21 cellular contexts compared by ENCODE assay signal in the genomic region with DNA sequence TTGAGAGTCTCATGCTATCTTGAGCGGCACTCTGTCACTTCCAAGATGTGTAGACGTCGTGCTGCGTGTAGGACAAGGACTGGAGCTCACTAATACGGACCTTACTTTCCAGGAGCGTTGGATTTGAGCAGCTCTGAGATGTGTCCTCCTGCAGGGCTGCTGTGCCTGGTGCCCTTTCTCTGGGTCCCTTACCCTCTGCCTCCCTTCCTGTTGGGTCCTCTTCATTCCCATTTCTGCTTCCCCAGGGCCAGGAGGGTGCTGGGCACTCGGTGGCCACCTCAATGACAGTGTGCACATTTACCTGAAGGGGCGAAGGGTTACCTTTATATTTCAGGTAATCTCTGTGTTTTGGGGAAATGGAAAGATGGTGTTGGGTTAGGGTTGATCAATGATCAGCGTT. TPM values are rescaled to one million over a fixed set of nuclear protein-coding genes. Genes with fewer than 3 reads are reported as not detected.
DNase-seq lines count a peak whose midpoint lies in the region; FAIRE-seq and TF ChIP-seq lines count a peak whose summit lies in the region.
"Had no signal": no experiment of that assay in that cellular context is flagged by ENCODE, and none has a peak within 500 bp of the region (broad histone marks: within the 10 kb centered on the region; RNA-seq: fewer than 3 reads in every experiment).

No MANE protein-coding gene starts in this region.

- peak overlapping the region in 5 of 7 donors; percentile 48 to 79 (median 59) for H3K27ac Mint-ChIP-seq in CD4-positive, alpha-beta memory T cell
- peak overlapping the region in 6 of 8 donors; percentile 24 to 80 (median 66) for H3K27ac Mint-ChIP-seq in CD8-positive, alpha-beta memory T cell

- no peak overlapping the region for H3K27ac ChIP-seq in CD4-positive, alpha-beta memory T cell (ENCODE audit: low read depth, low read length)
- no peak overlapping the region for H3K27ac ChIP-seq in CD8-positive, alpha-beta memory T cell (ENCODE audit: low read depth, low read length)
- no peak overlapping the region for H3K27ac ChIP-seq in osteoblast (ENCODE audit: low read depth, low read length)
- H3K27ac ChIP-seq: HL-60 had no signal

- no peaks in the 10 kb centered on the region for H3K27me3 ChIP-seq in CD4-positive, alpha-beta memory T cell (ENCODE audit: insufficient read depth, low read length)
- H3K27me3 ChIP-seq in CD8-positive, alpha-beta memory T cell (ENCODE audit: insufficient read depth, low read length, poor library complexity, severe bottlenecking) = no peaks in the 10 kb centered on the region
- H3K27me3 ChIP-seq in bronchial epithelial cell (ENCODE audit: control insufficient read depth, insufficient read depth, low read length) (no peaks in the 10 kb centered on the region), osteoblast (ENCODE audit: insufficient read depth, low read length) (no peaks in the 10 kb centered on the region)

- peaks cover 0 to 23% of the 10 kb centered on the region in 2 donors for H3K36me3 Mint-ChIP-seq in CD4-positive, alpha-beta memory T cell
- H3K36me3 Mint-ChIP-seq in CD8-positive, alpha-beta memory T cell = peaks cover 0 to 32% (median 0%) of the 10 kb centered on the region in 3 donors

- peaks cover 26% of the 10 kb centered on the region for H4K20me1 ChIP-seq in osteoblast (ENCODE audit: insufficient read depth, low read length)

- CTCF ChIA-PET in CD4-positive, alpha-beta memory T cell (lab: Charles Lee; ENCODE audit: partially characterized antibody) = interaction anchor here (1.3 to 7.6 kb wide), 4 partner anchors 37 to 52 kb away, joined by 3 to 103 read pairs (median 6); partner anchors contain the start of gene SIGIRR
- CTCF ChIA-PET in CD8-positive, alpha-beta memory T cell (lab: Charles Lee) = no interaction called here

- peaks cover 42% of the 10 kb centered on the region for H3K4me1 ChIP-seq in CD4-positive, alpha-beta memory T cell (ENCODE audit: insufficient read depth, low read length)
- peaks cover 35% of the 10 kb centered on the region for H3K4me1 ChIP-seq in CD8-positive, alpha-beta memory T cell (ENCODE audit: insufficient read depth, low read length)
- H3K4me1 ChIP-seq in osteoblast (ENCODE audit: insufficient read depth, low read length) = peaks cover 13% of the 10 kb centered on the region

- peaks cover 76% of the 10 kb centered on the region for H3K79me2 ChIP-seq in osteoblast (ENCODE audit: insufficient read depth, low read length)

- no peaks in the 10 kb centered on the region for H3K9me3 ChIP-seq in CD4-positive, alpha-beta memory T cell (ENCODE audit: control insufficient read depth in 1 of 2, low read length in 2 of 2)
- no peaks in the 10 kb centered on the region for H3K9me3 ChIP-seq in CD8-positive, alpha-beta memory T cell (ENCODE audit: low read length)
- H3K9me3 ChIP-seq in osteoblast (ENCODE audit: low read depth, low read length) = no peaks in the 10 kb centered on the region

- DNase-seq in CD4-positive, alpha-beta memory T cell = peak in 1 of 5 donors; percentile 30
- DNase-seq in CD8-positive, alpha-beta memory T cell = no peak
- DNase-seq in bronchial epithelial cell (ENCODE audit: low read depth) (no peak), osteoblast (ENCODE audit: insufficient read length, low spot score, missing footprints) (peak; percentile 58), superior temporal gyrus (ENCODE audit: extremely low spot score) (no peak), DMS 273 (lab: John Stamatoyannopoulos, UW; ENCODE audit: unreplicated experiment) (no peak), HUDEP-2 (lab: John Stamatoyannopoulos, UW; ENCODE audit: unreplicated experiment in 76 of 76) (no peak)
- DNase-seq: C1 segment of cervical spinal cord, COR-L47, GOT3, HCEC 1CT, NCI-H1092, NCI-H1417 treated with DMSO at 0.1 percent for 48 hours, NCI-H1694 treated with DMSO at 0.1 percent for 48 hours, NCI-H2081, NCI-H2227 treated with DMSO at 0.1 percent for 48 hours, NCI-H526 treated with DMSO at 0.1 percent for 48 hours, SHP77 treated with DMSO at 0.1 percent for 48 hours had no signal

- peaks cover 8% of the 10 kb centered on the region for H3K36me3 ChIP-seq in CD4-positive, alpha-beta memory T cell (ENCODE audit: insufficient read depth, low read length)
- H3K36me3 ChIP-seq in CD8-positive, alpha-beta memory T cell (ENCODE audit: insufficient read depth, low read length) = peaks cover 14% of the 10 kb centered on the region
- H3K36me3 ChIP-seq in bronchial epithelial cell (ENCODE audit: control insufficient read depth, insufficient read depth, low read length) (peaks cover 13% of the 10 kb centered on the region), osteoblast (ENCODE audit: insufficient read depth, low read length) (peaks cover 10% of the 10 kb centered on the region)

- intact Hi-C loops in CD4-positive, alpha-beta memory T cell (cut with micrococcal nuclease) = loop anchor here (10.0 kb wide), 1 partner anchor 271 kb away; no protein-coding TSS in a partner anchor

- H3K4me3 ChIP-seq in CD4-positive, alpha-beta memory T cell (ENCODE audit: low read length in 2 of 2) = no peak overlapping the region
- no peak overlapping the region for H3K4me3 ChIP-seq in CD8-positive, alpha-beta memory T cell (ENCODE audit: low read length)
- no peak overlapping the region for H3K4me3 ChIP-seq in bronchial epithelial cell (ENCODE audit: low read depth, low read length)
- H3K4me3 ChIP-seq in osteoblast (ENCODE audit: insufficient read depth, low read length) = no peak overlapping the region

- no peak overlapping the region for H3K4me2 ChIP-seq in osteoblast (ENCODE audit: insufficient read depth, low read length)

- peak; percentile 36 for FAIRE-seq in bronchial epithelial cell (lab: Jason Lieb, UNC)
- FAIRE-seq: G401.6 had no signal

- H2AFZ ChIP-seq in osteoblast (ENCODE audit: low read length) = no peak overlapping the region

- no peaks in the 10 kb centered on the region for H3K27me3 Mint-ChIP-seq in CD4-positive, alpha-beta memory T cell
- no peaks in the 10 kb centered on the region for H3K27me3 Mint-ChIP-seq in CD8-positive, alpha-beta memory T cell

- H3K4me1 Mint-ChIP-seq in CD4-positive, alpha-beta memory T cell = peaks cover 29 to 58% (median 43%) of the 10 kb centered on the region in 4 donors
- peaks cover 34 to 49% (median 36%) of the 10 kb centered on the region in 3 donors for H3K4me1 Mint-ChIP-seq in CD8-positive, alpha-beta memory T cell

- POLR2A ChIA-PET in CD4-positive, alpha-beta memory T cell (lab: Charles Lee; ENCODE audit: partially characterized antibody) = interaction anchor here (19.6 kb wide), 1 partner anchor 43 kb away, joined by 539 read pairs; the partner anchor contains the start of gene SIGIRR
- POLR2A ChIA-PET in CD8-positive, alpha-beta memory T cell (lab: Charles Lee) = no interaction called here

- no peaks in the 10 kb centered on the region for H3K9me3 Mint-ChIP-seq in CD4-positive, alpha-beta memory T cell
- H3K9me3 Mint-ChIP-seq in CD8-positive, alpha-beta memory T cell = no peaks in the 10 kb centered on the region

- H3K4me3 Mint-ChIP-seq in CD4-positive, alpha-beta memory T cell = no peak overlapping the region
- H3K4me3 Mint-ChIP-seq in CD8-positive, alpha-beta memory T cell = peak overlapping the region in 1 of 7 donors; percentile 52

- TF ChIP-seq CTCF in bronchial epithelial cell (IDR thresholded peaks at IDR 0.05; ENCODE audit: insufficient read depth, low read length, severe bottlenecking) (no peak), osteoblast (IDR thresholded peaks at IDR 0.05; ENCODE audit: extremely low read depth, low read depth, low read length) (no peak)

RNA-seq across cellular contexts. Expression of gene PTDSS2, which starts 4.0 kb away (rescaled TPM):
- total RNA-seq in CD4-positive, alpha-beta memory T cell = 10 to 100 TPM; 23.3 to 26.1 TPM
- polyA plus RNA-seq in CD4-positive, alpha-beta memory T cell = 1 to 10 TPM; 5.5 to 6.3 TPM
- 10 to 100 TPM; 26.2 to 28.4 TPM for total RNA-seq in CD8-positive, alpha-beta memory T cell
- 11.5 TPM for polyA plus RNA-seq in CD8-positive, alpha-beta memory T cell
- total RNA-seq in bronchial epithelial cell = 26.3 and 29.4 TPM in 2 replicates
- 33.0 and 36.2 TPM in 2 replicates for total RNA-seq in osteoblast

RNA-seq across cellular contexts. Expression of gene ANO9, which starts 12.2 kb away (rescaled TPM):
- total RNA-seq in CD4-positive, alpha-beta memory T cell = 100 to 1,000 TPM; 120 to 123 TPM
- polyA plus RNA-seq in CD4-positive, alpha-beta memory T cell = 10 to 100 TPM in 1 of 2 donors, 1 to 10 TPM in 1; 9.4 to 15.5 TPM
- total RNA-seq in CD8-positive, alpha-beta memory T cell = 10 to 100 TPM; 25.3 to 26.4 TPM
- 12.2 TPM for polyA plus RNA-seq in CD8-positive, alpha-beta memory T cell
- total RNA-seq in bronchial epithelial cell (7.4 and 9.2 TPM in 2 replicates), osteoblast (under 0.01 TPM in 1 of 2 replicates, not detected in the other)
- total RNA-seq: A673 had no signal

RNA-seq across cellular contexts. Expression of gene SIGIRR, which starts 39.2 kb away (rescaled TPM):
- 100 to 1,000 TPM; 437 to 440 TPM for total RNA-seq in CD4-positive, alpha-beta memory T cell
- polyA plus RNA-seq in CD4-positive, alpha-beta memory T cell = 100 to 1,000 TPM; 235 to 242 TPM
- 10 to 100 TPM; 54.2 to 59.4 TPM for total RNA-seq in CD8-positive, alpha-beta memory T cell
- 267 TPM for polyA plus RNA-seq in CD8-positive, alpha-beta memory T cell
- total RNA-seq in bronchial epithelial cell (15.9 and 24.7 TPM in 2 replicates), osteoblast (10.9 and 14.5 TPM in 2 replicates)

RNA-seq across cellular contexts. Expression of gene RNH1, which starts 53.0 kb away (rescaled TPM):
- 100 to 1,000 TPM in 1 of 2 experiments, 10 to 100 TPM in 1; 98.4 to 105 TPM for total RNA-seq in CD4-positive, alpha-beta memory T cell
- polyA plus RNA-seq in CD4-positive, alpha-beta memory T cell = 100 to 1,000 TPM; 164 to 187 TPM
- total RNA-seq in CD8-positive, alpha-beta memory T cell = 100 to 1,000 TPM; 118 to 125 TPM
- polyA plus RNA-seq in CD8-positive, alpha-beta memory T cell = 183 TPM
- total RNA-seq in bronchial epithelial cell (361 and 427 TPM in 2 replicates), osteoblast (441 and 506 TPM in 2 replicates)

Comparison
In these comparisons a context has a peak if more than half of its experiments do, and no peak if none do; other contexts are left out.
1. RNA of gene SIGIRR, which starts 39.2 kb away (total RNA-seq): 437 to 440 TPM in CD4-positive, alpha-beta memory T cell; 54.2 to 59.4 TPM in CD8-positive, alpha-beta memory T cell, 15.9 to 24.7 TPM in bronchial epithelial cell and 10.9 to 14.5 TPM in osteoblast; every median in the first group is over 4 times any median in the second.